ENCODE assay signal across 18 cellular contexts in the genomic region with DNA sequence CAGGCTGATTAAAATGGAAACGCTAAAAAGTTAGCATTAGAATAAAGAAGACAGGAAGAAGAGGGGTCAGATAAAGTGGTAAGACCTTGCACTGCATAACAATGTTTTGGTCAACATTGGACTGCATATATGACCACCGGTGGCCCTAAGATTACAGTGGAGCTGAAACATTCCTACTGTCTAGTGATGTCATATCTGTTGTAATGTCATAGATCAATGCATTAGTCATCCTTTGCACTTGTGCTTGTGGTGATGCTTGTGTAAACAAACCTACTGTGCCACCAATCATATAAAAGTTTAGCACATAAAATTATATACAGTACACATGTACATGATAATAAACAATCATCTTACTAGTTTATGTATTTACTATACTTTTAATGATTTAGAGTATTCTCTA.
DNase-seq lines count a peak whose midpoint lies in the region; FAIRE-seq and TF ChIP-seq lines count a peak whose summit lies in the region.
"Had no signal": no experiment of that assay in that cellular context is flagged by ENCODE, and none has a peak within 500 bp of the region (broad histone marks: within the 10 kb centered on the region; RNA-seq: fewer than 3 reads in every experiment).

No MANE protein-coding gene starts in this region.

- no peak for FAIRE-seq in H54 (lab: Jason Lieb, UNC)

- no peak for TF ChIP-seq POLR2A in H54 (IDR thresholded peaks at IDR 0.05; ENCODE audit: low read depth, low read length)

- DNase-seq in AG08395 (ENCODE audit: low spot score), result peak; percentile 11
- DNase-seq in HT-29 (ENCODE audit: low spot score), result peak; percentile 12
- DNase-seq in astrocyte of the cerebellum (ENCODE audit: low read depth), result peak; percentile 20
- DNase-seq in fibroblast of villous mesenchyme (ENCODE audit: low read depth), result peak; percentile 74
- DNase-seq in islet precursor cell, result no peak
- DNase-seq in epidermal melanocyte (ENCODE audit: insufficient read length, low spot score), result no peak
- DNase-seq in H54 (ENCODE audit: insufficient read length, low spot score), result no peak
- no peak for DNase-seq in cortex of kidney (lab: John Stamatoyannopoulos, UW)
- DNase-seq: dorsolateral prefrontal cortex; mesendoderm; NCI-H1105 treated with DMSO at 0.1 percent for 48 hours; NCI-H2227 treated with DMSO at 0.1 percent for 48 hours; right cardiac atrium; stimulated activated CD4-positive, alpha-beta T cell treated with anti-CD3 and anti-CD28 coated beads, Interleukin-2, amount 100 ng/mL, for 24 hours; stimulated activated CD8-positive, alpha-beta memory T cell treated with anti-CD3 and anti-CD28 coated beads, Interleukin-4, amount 100 ng/mL, for 48 hours had no signal

- H3K4me3 ChIP-seq in astrocyte of the cerebellum (ENCODE audit: low read depth, low read length), result no peak overlapping the region
- no peak overlapping the region for H3K4me3 ChIP-seq in fibroblast of villous mesenchyme (ENCODE audit: low read depth, low read length)
- H3K4me3 ChIP-seq: ascending aorta, dorsolateral prefrontal cortex, gastroesophageal sphincter, thoracic aorta had no signal

- TF ChIP-seq CTCF in astrocyte of the cerebellum (IDR thresholded peaks at IDR 0.05; ENCODE audit: low read depth, low read length, missing control alignments), result no peak
- no peak for TF ChIP-seq CTCF in fibroblast of villous mesenchyme (IDR thresholded peaks at IDR 0.05; ENCODE audit: insufficient read depth, low read depth, low read length)

- in situ Hi-C loops in astrocyte of the cerebellum (cut with HindIII; ENCODE audit: low sequenced_read_pairs), result no loop called here

Comparison
In these comparisons a context has a peak if more than half of its experiments do, and no peak if none do; other contexts are left out.
1. DNase-seq: peak in AG08395 (single experiment), HT-29 (single experiment), astrocyte of the cerebellum (single experiment) and fibroblast of villous mesenchyme (single experiment); none in islet precursor cell (single experiment), epidermal melanocyte (single experiment), H54 (single experiment) and cortex of kidney (single experiment).